Comparison of ENCODE assay signal across 3 cellular contexts in the genomic region with DNA sequence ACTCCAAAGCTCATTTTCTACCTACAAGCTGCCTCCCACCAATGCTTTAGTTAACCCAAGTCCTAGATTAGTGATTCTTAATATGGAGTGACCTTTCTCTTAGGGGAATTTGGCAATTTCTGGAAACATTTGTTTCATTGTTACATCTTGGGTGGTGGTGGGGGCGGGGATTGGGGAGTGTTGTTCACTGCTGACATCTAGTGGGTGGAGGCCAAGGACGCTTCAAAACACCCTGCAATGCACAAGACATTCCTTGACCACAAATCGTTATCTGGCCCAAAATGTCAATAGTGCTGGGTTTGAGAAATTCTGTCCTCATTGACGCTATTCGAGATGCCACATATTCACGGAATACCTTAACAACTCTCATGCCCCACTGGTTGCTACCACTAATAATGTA.
TF ChIP-seq lines count a peak whose summit lies in the region.

No MANE protein-coding gene starts in this region.

TF ChIP-seq in SK-N-SH, 30 proteins besides CTCF, POLR2A, EP300 and RAD21 (continued from another document):
- TF ChIP-seq, protein P1, sequence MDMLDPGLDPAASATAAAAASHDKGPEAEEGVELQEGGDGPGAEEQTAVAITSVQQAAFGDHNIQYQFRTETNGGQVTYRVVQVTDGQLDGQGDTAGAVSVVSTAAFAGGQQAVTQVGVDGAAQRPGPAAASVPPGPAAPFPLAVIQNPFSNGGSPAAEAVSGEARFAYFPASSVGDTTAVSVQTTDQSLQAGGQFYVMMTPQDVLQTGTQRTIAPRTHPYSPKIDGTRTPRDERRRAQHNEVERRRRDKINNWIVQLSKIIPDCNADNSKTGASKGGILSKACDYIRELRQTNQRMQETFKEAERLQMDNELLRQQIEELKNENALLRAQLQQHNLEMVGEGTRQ (IDR thresholded peaks at IDR 0.05; ENCODE audit: borderline replicate concordance, low read depth, low read length) = no peak
TF ChIP-seq in SK-N-SH: peak in this region for 0.

TF ChIP-seq in SK-N-SH treated with all-trans-retinoic acid at 6 μM for 48 hours, 23 proteins besides CTCF, POLR2A, EP300 and RAD21 (continued from another document):
- TF ChIP-seq, protein P2, sequence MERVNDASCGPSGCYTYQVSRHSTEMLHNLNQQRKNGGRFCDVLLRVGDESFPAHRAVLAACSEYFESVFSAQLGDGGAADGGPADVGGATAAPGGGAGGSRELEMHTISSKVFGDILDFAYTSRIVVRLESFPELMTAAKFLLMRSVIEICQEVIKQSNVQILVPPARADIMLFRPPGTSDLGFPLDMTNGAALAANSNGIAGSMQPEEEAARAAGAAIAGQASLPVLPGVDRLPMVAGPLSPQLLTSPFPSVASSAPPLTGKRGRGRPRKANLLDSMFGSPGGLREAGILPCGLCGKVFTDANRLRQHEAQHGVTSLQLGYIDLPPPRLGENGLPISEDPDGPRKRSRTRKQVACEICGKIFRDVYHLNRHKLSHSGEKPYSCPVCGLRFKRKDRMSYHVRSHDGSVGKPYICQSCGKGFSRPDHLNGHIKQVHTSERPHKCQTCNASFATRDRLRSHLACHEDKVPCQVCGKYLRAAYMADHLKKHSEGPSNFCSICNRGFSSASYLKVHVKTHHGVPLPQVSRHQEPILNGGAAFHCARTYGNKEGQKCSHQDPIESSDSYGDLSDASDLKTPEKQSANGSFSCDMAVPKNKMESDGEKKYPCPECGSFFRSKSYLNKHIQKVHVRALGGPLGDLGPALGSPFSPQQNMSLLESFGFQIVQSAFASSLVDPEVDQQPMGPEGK (CRISPR knock-in tag; IDR thresholded peaks at IDR 0.05; ENCODE audit: borderline replicate concordance) = no peak
- no peak for TF ChIP-seq ZNF70 (CRISPR knock-in tag; IDR thresholded peaks at IDR 0.05)
- no peak for TF ChIP-seq ZC3H10 (CRISPR knock-in tag; IDR thresholded peaks at IDR 0.05)
- TF ChIP-seq CSDC2 (CRISPR knock-in tag; IDR thresholded peaks at IDR 0.05) = no peak
- no peak for TF ChIP-seq GLIS3 (CRISPR knock-in tag; IDR thresholded peaks at IDR 0.05)
- TF ChIP-seq ZFP3 (CRISPR knock-in tag; IDR thresholded peaks at IDR 0.05) = no peak
- TF ChIP-seq ESRRG (CRISPR knock-in tag; IDR thresholded peaks at IDR 0.05) = no peak
- no peak for TF ChIP-seq ARNTL (CRISPR knock-in tag; IDR thresholded peaks at IDR 0.05; ENCODE audit: borderline replicate concordance, low read depth)
- no peak for TF ChIP-seq ZFP30 (CRISPR knock-in tag; IDR thresholded peaks at IDR 0.05)
- no peak for TF ChIP-seq ISL1 (CRISPR knock-in tag; IDR thresholded peaks at IDR 0.05)
- TF ChIP-seq PPARA (CRISPR knock-in tag; IDR thresholded peaks at IDR 0.05; ENCODE audit: borderline replicate concordance) = no peak
- no peak for TF ChIP-seq BACH2 (CRISPR knock-in tag; IDR thresholded peaks at IDR 0.05; ENCODE audit: borderline replicate concordance)
- no peak for TF ChIP-seq ZNF565 (CRISPR knock-in tag; conservative IDR thresholded peaks at IDR 0.05; ENCODE audit: low read depth)
TF ChIP-seq in SK-N-SH treated with all-trans-retinoic acid at 6 μM for 48 hours: peak in this region for 0.

TF ChIP-seq in H1, 55 proteins besides CTCF, POLR2A, EP300 and RAD21 (continued from another document):
- TF ChIP-seq CHD7 (IDR thresholded peaks at IDR 0.05; ENCODE audit: insufficient replicate concordance, low read length) = no peak
